25 cellular contexts compared by ENCODE assay signal in the genomic region with DNA sequence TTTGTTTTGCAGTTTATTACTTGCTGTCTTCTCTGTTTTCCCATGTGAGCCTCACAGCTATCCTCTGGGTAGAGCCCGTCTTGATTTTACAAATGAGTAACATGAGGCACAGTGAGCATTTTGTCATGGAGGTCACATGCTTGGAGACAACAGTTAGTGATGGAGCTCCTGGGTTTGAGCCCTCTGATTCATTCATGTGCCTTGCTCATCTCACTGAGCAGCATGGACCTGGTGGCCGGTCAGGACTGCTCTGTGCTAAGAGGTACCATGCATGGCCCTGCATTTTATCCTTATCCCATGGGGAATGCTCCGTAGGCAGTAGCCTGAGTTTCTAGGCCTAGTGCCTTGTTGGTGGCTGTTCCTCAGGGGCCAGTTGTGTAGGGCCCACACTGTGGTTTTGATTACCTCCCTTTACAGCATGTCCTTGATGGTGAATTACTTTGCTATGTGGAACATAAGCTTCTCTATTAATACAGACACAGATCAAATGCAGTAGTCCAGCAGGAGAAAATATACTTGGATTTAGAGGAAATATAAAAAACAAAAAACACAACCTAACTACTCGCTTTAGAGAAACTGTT.
"Had no signal": no experiment of that assay in that cellular context is flagged by ENCODE, and none has a peak within 500 bp of the region (broad histone marks: within the 10 kb centered on the region; RNA-seq: fewer than 3 reads in every experiment).

No MANE protein-coding gene starts in this region.

- DNase-seq: activated CD4-positive, alpha-beta T cell treated with anti-CD3 and anti-CD28 coated beads, Interleukin-2, amount 10 ng/mL, durations not matched to agents 7 days and 5 days; activated CD4-positive, CD25-positive, alpha-beta regulatory T cell treated with anti-CD3 and anti-CD28 coated beads, Interleukin-2, amount 50 U/mL, for 72 hours; activated CD8-positive, alpha-beta T cell treated with anti-CD3 and anti-CD28 coated beads for 36 hours; activated naive CD8-positive, alpha-beta T cell treated with anti-CD3 and anti-CD28 coated beads, Interleukin-2, amount 50 U/mL, for 24 hours; activated T-cell treated with anti-CD3 and anti-CD28 coated beads, Interleukin-2, amount 50 U/mL, for 48 hours; amygdala; caudate nucleus; endodermal cell; foreskin melanocyte; glutamatergic neuron; left ventricle myocardium superior; naive thymus-derived CD4-positive, alpha-beta T cell; pancreas; right cardiac atrium; stimulated activated CD4-positive, alpha-beta T cell treated with anti-CD3 and anti-CD28 coated beads, Interleukin-4, amount 100 ng/mL, for 4 hours; stimulated activated CD8-positive, alpha-beta memory T cell treated with anti-CD3 and anti-CD28 coated beads, Interleukin-4, amount 100 ng/mL, for 48 hours; stimulated activated naive B cell treated with anti-CD40 and anti-IgM and Interleukin-4, amounts not matched to agents 10 μg/mL and 1 μg/mL and 100 μg/mL, for 72 hours; stomach; T-helper 9 cell; tibial artery had no signal

- H3K9me3 Mint-ChIP-seq: activated CD4-positive, alpha-beta T cell treated with anti-CD3 and anti-CD28 coated beads, Interleukin-2, amount 10 ng/mL, durations not matched to agents 7 days and 5 days; activated CD8-positive, alpha-beta T cell treated with anti-CD3 and anti-CD28 coated beads for 36 hours; activated naive CD4-positive, alpha-beta T cell treated with anti-CD3 and anti-CD28 coated beads, Interleukin-2, amount 50 U/mL, for 24 hours; activated naive CD8-positive, alpha-beta T cell treated with anti-CD3 and anti-CD28 coated beads, Interleukin-2, amount 50 U/mL, for 24 hours; activated T-helper 2 cell treated with anti-CD3 and anti-CD28 coated beads, Interferon-gamma antibody, Interleukin-2, Interleukin-4, amounts not matched to agents 10 μg/mL and 5 μg/mL and 100 μg/mL, durations not matched to agents 14 hours and 24 hours and 36 hours; dendritic cell treated with granulocyte-macrophage colony-stimulating factor and Interleukin-4, amounts not matched to agents 40 ng/mL and 50 ng/mL, for 4 days; endodermal cell; naive thymus-derived CD4-positive, alpha-beta T cell; stimulated activated naive B cell treated with anti-CD40 and anti-IgM and Interleukin-4, amounts not matched to agents 10 μg/mL and 1 μg/mL and 100 μg/mL, for 72 hours had no signal

- H3K27me3 ChIP-seq: pancreas, stomach, suprapubic skin, tibial artery had no signal

- H3K27ac ChIP-seq: pancreas, stomach, suprapubic skin, tibial artery had no signal

- H3K27ac Mint-ChIP-seq: activated CD4-positive, alpha-beta T cell treated with anti-CD3 and anti-CD28 coated beads, Interleukin-2, amount 10 ng/mL, durations not matched to agents 7 days and 5 days; activated CD8-positive, alpha-beta T cell treated with anti-CD3 and anti-CD28 coated beads for 36 hours; activated naive CD4-positive, alpha-beta T cell treated with anti-CD3 and anti-CD28 coated beads, Interleukin-2, amount 50 U/mL, for 24 hours; activated naive CD8-positive, alpha-beta T cell treated with anti-CD3 and anti-CD28 coated beads, Interleukin-2, amount 50 U/mL, for 24 hours; activated T-helper 2 cell treated with anti-CD3 and anti-CD28 coated beads, Interferon-gamma antibody, Interleukin-2, Interleukin-4, amounts not matched to agents 10 μg/mL and 5 μg/mL and 100 μg/mL, durations not matched to agents 14 hours and 24 hours and 36 hours; dendritic cell treated with granulocyte-macrophage colony-stimulating factor and Interleukin-4, amounts not matched to agents 40 ng/mL and 50 ng/mL, for 4 days; endodermal cell; naive thymus-derived CD4-positive, alpha-beta T cell; stimulated activated naive B cell treated with anti-CD40 and anti-IgM and Interleukin-4, amounts not matched to agents 10 μg/mL and 1 μg/mL and 100 μg/mL, for 72 hours had no signal

- H3K4me1 ChIP-seq: pancreas, stomach, suprapubic skin, tibial artery had no signal

- H3K9me3 ChIP-seq: pancreas, stomach, suprapubic skin, tibial artery had no signal

- ATAC-seq: activated CD8-positive, alpha-beta T cell treated with anti-CD3 and anti-CD28 coated beads for 36 hours; activated naive CD8-positive, alpha-beta T cell treated with anti-CD3 and anti-CD28 coated beads, Interleukin-2, amount 50 U/mL, for 24 hours; esophagus mucosa; left ventricle myocardium superior; naive thymus-derived CD4-positive, alpha-beta T cell; pancreas; right cardiac atrium; stimulated activated naive B cell treated with anti-CD40 and anti-IgM and Interleukin-4, amounts not matched to agents 10 μg/mL and 1 μg/mL and 100 μg/mL, for 72 hours had no signal

- H3K4me1 Mint-ChIP-seq: activated CD4-positive, alpha-beta T cell treated with anti-CD3 and anti-CD28 coated beads, Interleukin-2, amount 10 ng/mL, durations not matched to agents 7 days and 5 days; activated naive CD4-positive, alpha-beta T cell treated with anti-CD3 and anti-CD28 coated beads, Interleukin-2, amount 50 U/mL, for 24 hours had no signal

- H3K4me3 Mint-ChIP-seq: activated CD4-positive, alpha-beta T cell treated with anti-CD3 and anti-CD28 coated beads, Interleukin-2, amount 10 ng/mL, durations not matched to agents 7 days and 5 days; activated CD8-positive, alpha-beta T cell treated with anti-CD3 and anti-CD28 coated beads for 36 hours; activated naive CD4-positive, alpha-beta T cell treated with anti-CD3 and anti-CD28 coated beads, Interleukin-2, amount 50 U/mL, for 24 hours; activated naive CD8-positive, alpha-beta T cell treated with anti-CD3 and anti-CD28 coated beads, Interleukin-2, amount 50 U/mL, for 24 hours; dendritic cell treated with granulocyte-macrophage colony-stimulating factor and Interleukin-4, amounts not matched to agents 40 ng/mL and 50 ng/mL, for 4 days; endodermal cell; naive thymus-derived CD4-positive, alpha-beta T cell; stimulated activated naive B cell treated with anti-CD40 and anti-IgM and Interleukin-4, amounts not matched to agents 10 μg/mL and 1 μg/mL and 100 μg/mL, for 72 hours had no signal

- H3K36me3 ChIP-seq: pancreas, stomach, suprapubic skin had no signal

- H3K4me3 ChIP-seq: pancreas, stomach, suprapubic skin, tibial artery had no signal
